In genomic region chr16:81350306-81350615, GRCh38 we compare ENCODE assay signal across 17 cellular contexts. TPM values are rescaled to one million over a fixed set of nuclear protein-coding genes. Genes with fewer than 3 reads are reported as not detected.
A peak's percentile ranks its signal among the peaks of the same experiment; 100 is the strongest.
DNase-seq lines count a peak whose midpoint lies in the region; ATAC-seq and TF ChIP-seq lines count a peak whose summit lies in the region.
"Had no signal": no experiment of that assay in that cellular context is flagged by ENCODE, and none has a peak within 500 bp of the region (broad histone marks: within the 10 kb centered on the region; RNA-seq: fewer than 3 reads in every experiment).

No MANE protein-coding gene starts in this region.

- POLR2A ChIA-PET in MCF 10A (lab: Yijun Ruan, JAX) = no interaction called here

- no peak for ATAC-seq in activated T-cell treated with anti-CD3 and anti-CD28 coated beads, Interleukin-2, amount 50 U/mL, for 72 hours (replicated peaks in 1 of 2)
- ATAC-seq: left lobe of liver; stimulated activated naive B cell treated with anti-CD40 and anti-IgM and Interleukin-4, amounts not matched to agents 10 μg/mL and 1 μg/mL and 100 μg/mL, for 72 hours; T-cell had no signal

- no peaks in the 10 kb centered on the region for H3K27me3 Mint-ChIP-seq in MCF 10A (ENCODE audit: insufficient read depth, unreplicated experiment)
- no peaks in the 10 kb centered on the region for H3K27me3 Mint-ChIP-seq in activated T-cell treated with anti-CD3 and anti-CD28 coated beads, Interleukin-2, amount 50 U/mL, for 72 hours (ENCODE audit: low read depth)
- H3K27me3 Mint-ChIP-seq: stimulated activated naive B cell treated with anti-CD40 and anti-IgM and Interleukin-4, amounts not matched to agents 10 μg/mL and 1 μg/mL and 100 μg/mL, for 72 hours; T-cell had no signal

- H3K79me2 ChIP-seq in smooth muscle cell (ENCODE audit: low read depth) = peaks cover 10% of the 10 kb centered on the region

- no peak overlapping the region for H2AFZ ChIP-seq in smooth muscle cell (ENCODE audit: low read depth)

- peaks cover 13% of the 10 kb centered on the region for H4K20me1 ChIP-seq in smooth muscle cell (ENCODE audit: low read depth)

- intact Hi-C loops in MCF 10A (cut with micrococcal nuclease) (loop anchor here (5.0 kb wide), 1 partner anchor 33 kb away; no protein-coding TSS in a partner anchor), breast epithelium (cut with DNase I; ENCODE audit: low total_unique reads) (no loop called here)

- no peak overlapping the region for H3K4me3 ChIP-seq in breast epithelium
- no peak overlapping the region for H3K4me3 ChIP-seq in NB4 (ENCODE audit: low read depth, low read length)
- no peak overlapping the region for H3K4me3 ChIP-seq in cardiac fibroblast (replicated peaks in 1 of 2; ENCODE audit: low read depth in 2 of 2, low read length in 2 of 2)
- H3K4me3 ChIP-seq in smooth muscle cell = no peak overlapping the region
- H3K4me3 ChIP-seq: ovary, upper lobe of left lung had no signal

- no peak overlapping the region for H3K27ac ChIP-seq in breast epithelium
- H3K27ac ChIP-seq in smooth muscle cell (ENCODE audit: low read depth) = peak overlapping the region; percentile 28
- H3K27ac ChIP-seq: ovary, upper lobe of left lung had no signal

- no peaks in the 10 kb centered on the region for H3K27me3 ChIP-seq in breast epithelium
- H3K27me3 ChIP-seq in smooth muscle cell (ENCODE audit: low read depth) = no peaks in the 10 kb centered on the region
- H3K27me3 ChIP-seq: ovary, upper lobe of left lung had no signal

- H3K9me3 Mint-ChIP-seq in MCF 10A (ENCODE audit: unreplicated experiment) = peaks cover 26% of the 10 kb centered on the region
- peaks cover 4 to 15% of the 10 kb centered on the region in 2 donors for H3K9me3 Mint-ChIP-seq in activated T-cell treated with anti-CD3 and anti-CD28 coated beads, Interleukin-2, amount 50 U/mL, for 72 hours

- no peak overlapping the region for H3K9ac ChIP-seq in smooth muscle cell (ENCODE audit: low read depth)

- H3K4me1 ChIP-seq in breast epithelium (no peaks in the 10 kb centered on the region), smooth muscle cell (ENCODE audit: low read depth) (no peaks in the 10 kb centered on the region)
- H3K4me1 ChIP-seq: upper lobe of left lung had no signal

- H3K4me1 Mint-ChIP-seq in MCF 10A (ENCODE audit: insufficient read depth, unreplicated experiment) = no peaks in the 10 kb centered on the region
- H3K4me1 Mint-ChIP-seq in activated T-cell treated with anti-CD3 and anti-CD28 coated beads, Interleukin-2, amount 50 U/mL, for 72 hours (ENCODE audit: low read depth) = peaks cover 12% of the 10 kb centered on the region
- H3K4me1 Mint-ChIP-seq: stimulated activated naive B cell treated with anti-CD40 and anti-IgM and Interleukin-4, amounts not matched to agents 10 μg/mL and 1 μg/mL and 100 μg/mL, for 72 hours; T-cell had no signal

- BruUV-seq in MCF 10A (replicated peaks; lab: Mats Ljungman, UMichigan) = no TSS peak

- TF ChIP-seq POLR2A in breast epithelium (IDR thresholded peaks at IDR 0.05) (no peak), NB4 (IDR thresholded peaks at IDR 0.05; ENCODE audit: extremely low read depth, insufficient read length) (no peak)

- H3K9me3 ChIP-seq in breast epithelium (peaks cover 13 to 21% of the 10 kb centered on the region in 2 donors), smooth muscle cell (replicated peaks; ENCODE audit: low read depth) (peaks cover 14% of the 10 kb centered on the region)
- H3K9me3 ChIP-seq: ovary had no signal

- no peak overlapping the region for H3K4me2 ChIP-seq in smooth muscle cell

- H3K36me3 ChIP-seq in breast epithelium (no peaks in the 10 kb centered on the region), smooth muscle cell (ENCODE audit: low read depth) (no peaks in the 10 kb centered on the region)
- H3K36me3 ChIP-seq: ovary had no signal

- H3K4me3 Mint-ChIP-seq in MCF 10A (ENCODE audit: unreplicated experiment) = no peak overlapping the region
- H3K4me3 Mint-ChIP-seq in activated T-cell treated with anti-CD3 and anti-CD28 coated beads, Interleukin-2, amount 50 U/mL, for 72 hours = no peak overlapping the region
- H3K4me3 Mint-ChIP-seq: stimulated activated naive B cell treated with anti-CD40 and anti-IgM and Interleukin-4, amounts not matched to agents 10 μg/mL and 1 μg/mL and 100 μg/mL, for 72 hours; T-cell had no signal

- DNase-seq in MCF 10A (ENCODE audit: unreplicated experiment) (peak; percentile 14), breast epithelium (ENCODE audit: low spot score in 2 of 2) (no peak), NB4 (ENCODE audit: low read depth) (peak; percentile 13), cardiac fibroblast (ENCODE audit: low read depth in 2 of 2) (peak; percentile 12 to 22), smooth muscle cell (lab: John Stamatoyannopoulos, UW; ENCODE audit: unreplicated experiment) (no peak), NCI-H1092 treated with DMSO at 0.1 percent for 48 hours (lab: John Stamatoyannopoulos, UW) (no peak)
- DNase-seq in activated T-cell treated with anti-CD3 and anti-CD28 coated beads, Interleukin-2, amount 50 U/mL, for 72 hours = no peak
- no peak for DNase-seq in activated CD8-positive, alpha-beta memory T cell treated with anti-CD3 and anti-CD28 coated beads, Interleukin-2, amount 50 U/mL, for 48 hours
- DNase-seq: activated CD8-positive, alpha-beta memory T cell treated with anti-CD3 and anti-CD28 coated beads for 24 hours; activated gamma-delta T cell treated with Interleukin-2 at 50 U/mL for 16 hours; NCI-H187 treated with DMSO at 0.1 percent for 48 hours; NCI-H524 treated with DMSO at 0.1 percent for 48 hours; ovary; stimulated activated naive B cell treated with anti-CD40 and anti-IgM and Interleukin-4, amounts not matched to agents 10 μg/mL and 1 μg/mL and 100 μg/mL, for 72 hours; T-cell; upper lobe of left lung had no signal

- no peaks in the 10 kb centered on the region for H3F3A ChIP-seq in smooth muscle cell (ENCODE audit: low read depth)

- CTCF ChIA-PET in MCF 10A (lab: Yijun Ruan, JAX) = interaction anchor here (0.6 to 2.0 kb wide), 3 partner anchors 86 to 145 kb away, joined by 4 to 9 read pairs (median 5); no protein-coding TSS in a partner anchor

- H3K36me3 Mint-ChIP-seq in MCF 10A (ENCODE audit: insufficient read depth, unreplicated experiment) = peaks cover 19% of the 10 kb centered on the region
- H3K36me3 Mint-ChIP-seq in activated T-cell treated with anti-CD3 and anti-CD28 coated beads, Interleukin-2, amount 50 U/mL, for 72 hours (ENCODE audit: insufficient read depth in 2 of 2) = peaks cover 15 to 17% of the 10 kb centered on the region in 2 donors

- H3K27ac Mint-ChIP-seq in MCF 10A (ENCODE audit: low read depth, unreplicated experiment) = no peak overlapping the region
- H3K27ac Mint-ChIP-seq in activated T-cell treated with anti-CD3 and anti-CD28 coated beads, Interleukin-2, amount 50 U/mL, for 72 hours = no peak overlapping the region
- H3K27ac Mint-ChIP-seq: stimulated activated naive B cell treated with anti-CD40 and anti-IgM and Interleukin-4, amounts not matched to agents 10 μg/mL and 1 μg/mL and 100 μg/mL, for 72 hours; T-cell had no signal

- 89% methylated on average over 4 of the region's 4 CpGs for WGBS in smooth muscle cell (ENCODE audit: low lambda C conversion rate)

- TF ChIP-seq CTCF in MCF 10A (IDR thresholded peaks at IDR 0.05; ENCODE audit: unreplicated experiment) (no peak), breast epithelium (IDR thresholded peaks at IDR 0.05) (no peak), NB4 (IDR thresholded peaks at IDR 0.05; ENCODE audit: low read depth, low read length) (no peak), cardiac fibroblast (IDR thresholded peaks at IDR 0.05; ENCODE audit: low read depth, low read length) (peak; percentile 3), smooth muscle cell (IDR thresholded peaks at IDR 0.05; ENCODE audit: borderline replicate concordance, insufficient read depth, poor library complexity, severe bottlenecking) (peak; percentile 13)

RNA-seq across cellular contexts. Expression of gene GAN, which starts 35.5 kb away (rescaled TPM):
- total RNA-seq in MCF 10A (2022) = 12.4 and 17.2 TPM in 2 replicates
- total RNA-seq in breast epithelium = 10 to 100 TPM in 2 of 3 donors, 1 to 10 TPM in 1; 7.5 to 15.7 (median 10.8) TPM
- total RNA-seq in smooth muscle cell = 14.6 and 16.3 TPM in 2 replicates
- polyA plus RNA-seq in smooth muscle cell = 1.2 and 1.6 TPM in 2 replicates
- total RNA-seq in activated T-cell treated with anti-CD3 and anti-CD28 coated beads, Interleukin-2, amount 50 U/mL, for 72 hours = 10 to 100 TPM; 21.6 to 22.0 TPM

Comparison
In these comparisons a context has a peak if more than half of its experiments do, and no peak if none do; other contexts are left out.
1. DNase-seq: peak in MCF 10A (single experiment), NB4 (single experiment) and cardiac fibroblast (2 of 2); none in breast epithelium (0 of 2), smooth muscle cell (single experiment), activated T-cell treated with anti-CD3 and anti-CD28 coated beads, Interleukin-2, amount 50 U/mL, for 72 hours (0 of 2), activated CD8-positive, alpha-beta memory T cell treated with anti-CD3 and anti-CD28 coated beads, Interleukin-2, amount 50 U/mL, for 48 hours (single experiment) and NCI-H1092 treated with DMSO at 0.1 percent for 48 hours (single experiment).
2. CTCF ChIP-seq: peak in cardiac fibroblast (single experiment) and smooth muscle cell (single experiment); none in MCF 10A (single experiment), breast epithelium (0 of 3) and NB4 (single experiment).